In genomic region chr4:159142254-159142653, GRCh38 we compare ENCODE assay signal across 18 cellular contexts. TPM values are rescaled to one million over a fixed set of nuclear protein-coding genes. Genes with fewer than 3 reads are reported as not detected.
A peak's percentile ranks its signal among the peaks of the same experiment; 100 is the strongest.
DNase-seq lines count a peak whose midpoint lies in the region; ATAC-seq, FAIRE-seq and TF ChIP-seq lines count a peak whose summit lies in the region.
"Had no signal": no experiment of that assay in that cellular context is flagged by ENCODE, and none has a peak within 500 bp of the region (broad histone marks: within the 10 kb centered on the region; RNA-seq: fewer than 3 reads in every experiment).

No MANE protein-coding gene starts in this region.

- no peak overlapping the region for H3K27ac Mint-ChIP-seq in activated CD4-positive, alpha-beta T cell treated with anti-CD3 and anti-CD28 coated beads, Interleukin-2, amount 10 ng/mL, durations not matched to agents 7 days and 5 days

- no peak for TF ChIP-seq RAD21 in SK-N-SH (IDR thresholded peaks at IDR 0.05; ENCODE audit: low read length)

- H2AFZ ChIP-seq in SK-N-SH (ENCODE audit: low read depth) (no peak overlapping the region), PC-3 (ENCODE audit: low read length) (no peak overlapping the region)

- no peak for TF ChIP-seq POLR2A in erythroblast (IDR thresholded peaks at IDR 0.05; ENCODE audit: low read length)

- no peak overlapping the region for H3K27ac ChIP-seq in SK-N-SH (ENCODE audit: low read depth in 2 of 2, low read length in 1 of 2)
- H3K27ac ChIP-seq in PC-3 (ENCODE audit: low read length) = no peak overlapping the region
- no peak overlapping the region for H3K27ac ChIP-seq in small intestine (ENCODE audit: low read depth in 1 of 2, low read length in 1 of 2)
- H3K27ac ChIP-seq: heart right ventricle had no signal

- no peak overlapping the region for H3K4me3 Mint-ChIP-seq in activated CD4-positive, alpha-beta T cell treated with anti-CD3 and anti-CD28 coated beads, Interleukin-2, amount 10 ng/mL, durations not matched to agents 7 days and 5 days
- H3K4me3 Mint-ChIP-seq: activated T-cell treated with anti-CD3 and anti-CD28 coated beads, Interleukin-2, amount 50 U/mL, for 4 hours; naive B cell had no signal

- DNase-seq in SK-N-SH (no peak), PC-3 (peak; percentile 1), erythroblast (lab: John Stamatoyannopoulos, UW) (peak; percentile 19 to 58), small intestine (no peak)
- no peak for DNase-seq in central memory CD4-positive, alpha-beta T cell
- DNase-seq in activated CD4-positive, alpha-beta T cell treated with anti-CD3 and anti-CD28 coated beads, Interleukin-2, amount 10 ng/mL, durations not matched to agents 7 days and 5 days = no peak
- DNase-seq: activated T-cell treated with anti-CD3 and anti-CD28 coated beads, Interleukin-2, amount 50 U/mL, for 4 hours; DMS79; heart right ventricle; Kasumi-1; left cardiac atrium; naive B cell; NCI-H2029 treated with DMSO at 0.1 percent for 48 hours; stimulated activated CD8-positive, alpha-beta memory T cell treated with anti-CD3 and anti-CD28 coated beads, Interleukin-4, amount 100 ng/mL, for 48 hours; SW 1271; transverse colon had no signal

- H4K20me1 ChIP-seq in SK-N-SH (ENCODE audit: insufficient read depth) (peaks cover 69% of the 10 kb centered on the region), PC-3 (ENCODE audit: low read length) (no peaks in the 10 kb centered on the region)

- H3K4me1 Mint-ChIP-seq in activated CD4-positive, alpha-beta T cell treated with anti-CD3 and anti-CD28 coated beads, Interleukin-2, amount 10 ng/mL, durations not matched to agents 7 days and 5 days = no peaks in the 10 kb centered on the region

- H3K9me3 ChIP-seq in SK-N-SH (no peaks in the 10 kb centered on the region), PC-3 (ENCODE audit: low read length) (no peaks in the 10 kb centered on the region), small intestine (ENCODE audit: control insufficient read depth, low read depth) (no peaks in the 10 kb centered on the region)
- H3K9me3 ChIP-seq: heart right ventricle, transverse colon had no signal

- no peak for TF ChIP-seq EP300 in SK-N-SH (IDR thresholded peaks at IDR 0.05; ENCODE audit: borderline replicate concordance in 1 of 2, low read depth in 1 of 2, low read length in 1 of 2)

- WGBS in SK-N-SH (ENCODE audit: low lambda C conversion rate) = 73% methylated on average over 2 of the region's 2 CpGs
- 57 to 73% (median 61%) methylated on average over 2 of the region's 2 CpGs for WGBS in small intestine, 3 donors

- ATAC-seq in SK-N-SH treated with all-trans-retinoic acid at 6 μM for 48 hours (no peak), PC-3 (no peak), HG03520 (IDR thresholded peaks at IDR 0.05; ENCODE audit: unreplicated experiment) (no peak)
- ATAC-seq: activated T-cell treated with anti-CD3 and anti-CD28 coated beads, Interleukin-2, amount 50 U/mL, for 4 hours; heart right ventricle; left cardiac atrium had no signal

- H3K4me3 ChIP-seq in SK-N-SH (ENCODE audit: low read depth in 2 of 2, low read length in 1 of 2) (no peak overlapping the region), PC-3 (ENCODE audit: low read length) (no peak overlapping the region), small intestine (ENCODE audit: low read depth in 1 of 2, low read length in 2 of 2) (no peak overlapping the region)
- H3K4me3 ChIP-seq: heart right ventricle, transverse colon had no signal

- no peaks in the 10 kb centered on the region for H3K36me3 ChIP-seq in SK-N-SH (replicated peaks in 1 of 2; ENCODE audit: control insufficient read depth in 1 of 2, insufficient read depth in 2 of 2, low read length in 1 of 2)
- H3K36me3 ChIP-seq in PC-3 (ENCODE audit: low read depth, low read length) = no peaks in the 10 kb centered on the region
- H3K36me3 ChIP-seq in small intestine (ENCODE audit: control insufficient read depth in 2 of 2, insufficient read depth in 2 of 2, low read length in 2 of 2) = no peaks in the 10 kb centered on the region
- H3K36me3 ChIP-seq: heart right ventricle, transverse colon had no signal

- intact Hi-C loops in PC-3 (cut with micrococcal nuclease) = no loop called here

- H3K27me3 Mint-ChIP-seq in activated CD4-positive, alpha-beta T cell treated with anti-CD3 and anti-CD28 coated beads, Interleukin-2, amount 10 ng/mL, durations not matched to agents 7 days and 5 days = no peaks in the 10 kb centered on the region
- H3K27me3 Mint-ChIP-seq: naive B cell had no signal

- H3K27me3 ChIP-seq in SK-N-SH (ENCODE audit: insufficient read depth) (no peaks in the 10 kb centered on the region), PC-3 (ENCODE audit: low read length) (no peaks in the 10 kb centered on the region), small intestine (ENCODE audit: control insufficient read depth in 2 of 2, insufficient read depth in 2 of 2, low read length in 2 of 2) (no peaks in the 10 kb centered on the region)
- H3K27me3 ChIP-seq: heart right ventricle, transverse colon had no signal

- H3K4me1 ChIP-seq in SK-N-SH (ENCODE audit: control insufficient read depth in 1 of 2, insufficient read depth in 2 of 2, low read depth in 1 of 2, low read length in 1 of 2) (peaks cover 0 to 2% of the 10 kb centered on the region in 2 experiments; a peak in 2 of 4 replicates), PC-3 (ENCODE audit: insufficient read depth, low read length) (peaks cover 6% of the 10 kb centered on the region; the same call in 1 of the 2 replicates), small intestine (ENCODE audit: control insufficient read depth in 2 of 2, insufficient read depth in 1 of 2, low read depth in 1 of 2, low read length in 1 of 2) (peaks cover 0 to 4% of the 10 kb centered on the region in 2 donors)

- POLR2A ChIA-PET in SK-N-SH (lab: Yijun Ruan, JAX) = no interaction called here
- POLR2A ChIA-PET in PC-3 (lab: Charles Lee; ENCODE audit: unreplicated experiment) = no interaction called here
- POLR2A ChIA-PET in activated CD4-positive, alpha-beta T cell treated with anti-CD3 and anti-CD28 coated beads, Interleukin-2, amount 10 ng/mL, durations not matched to agents 7 days and 5 days (lab: Charles Lee) = no interaction called here

- no peaks in the 10 kb centered on the region for H3F3A ChIP-seq in SK-N-SH (replicated peaks; ENCODE audit: insufficient read depth)
- H3F3A ChIP-seq in PC-3 (ENCODE audit: low read length, unreplicated experiment) = no peaks in the 10 kb centered on the region

- no peak overlapping the region for H3K4me2 ChIP-seq in SK-N-SH
- no peak overlapping the region for H3K4me2 ChIP-seq in PC-3 (ENCODE audit: low read length)

- CTCF ChIA-PET in SK-N-SH (lab: Yijun Ruan, JAX) (interaction anchor here (1.0 to 1.5 kb wide), 2 partner anchors 10 to 291 kb away, joined by 3 read pairs; no protein-coding TSS in a partner anchor), PC-3 (lab: Charles Lee) (no interaction called here)
- CTCF ChIA-PET in activated CD4-positive, alpha-beta T cell treated with anti-CD3 and anti-CD28 coated beads, Interleukin-2, amount 10 ng/mL, durations not matched to agents 7 days and 5 days (lab: Charles Lee) = no interaction called here

- BruUV-seq in PC-3 (replicated peaks; lab: Mats Ljungman, UMichigan) = no TSS peak

- TF ChIP-seq CTCF in SK-N-SH (IDR thresholded peaks at IDR 0.05) (no peak), PC-3 (conservative IDR thresholded peaks at IDR 0.05; ENCODE audit: low read depth, low read length) (no peak)

- no peaks in the 10 kb centered on the region for H3K36me3 Mint-ChIP-seq in activated CD4-positive, alpha-beta T cell treated with anti-CD3 and anti-CD28 coated beads, Interleukin-2, amount 10 ng/mL, durations not matched to agents 7 days and 5 days (ENCODE audit: low read depth)
- H3K36me3 Mint-ChIP-seq: naive B cell had no signal

- H3K9me3 Mint-ChIP-seq in activated CD4-positive, alpha-beta T cell treated with anti-CD3 and anti-CD28 coated beads, Interleukin-2, amount 10 ng/mL, durations not matched to agents 7 days and 5 days = no peaks in the 10 kb centered on the region
- H3K9me3 Mint-ChIP-seq: activated T-cell treated with anti-CD3 and anti-CD28 coated beads, Interleukin-2, amount 50 U/mL, for 4 hours; naive B cell had no signal

- H3K79me2 ChIP-seq in SK-N-SH (ENCODE audit: insufficient read depth) (peaks cover 84% of the 10 kb centered on the region), PC-3 (ENCODE audit: low read length) (peaks cover 20% of the 10 kb centered on the region)

- peak; percentile 19 for FAIRE-seq in small intestine (lab: Jason Lieb, UNC)

- H3K9me2 ChIP-seq in SK-N-SH = no peaks in the 10 kb centered on the region
- no peaks in the 10 kb centered on the region for H3K9me2 ChIP-seq in PC-3 (replicated peaks; ENCODE audit: low read length)

- H3K9ac ChIP-seq in SK-N-SH (no peak overlapping the region), PC-3 (ENCODE audit: low read length) (no peak overlapping the region)

TF ChIP-seq in SK-N-SH, 30 proteins besides CTCF, POLR2A, EP300 and RAD21 (continues in another document):
- TF ChIP-seq JUND (IDR thresholded peaks at IDR 0.05) (no peak; the same call in 1 of the 2 replicates), MEF2A (IDR thresholded peaks at IDR 0.05; ENCODE audit: borderline replicate concordance, low read depth) (no peak), FOXM1 (IDR thresholded peaks at IDR 0.05; ENCODE audit: low read depth) (no peak)
- TF ChIP-seq, protein P1, sequence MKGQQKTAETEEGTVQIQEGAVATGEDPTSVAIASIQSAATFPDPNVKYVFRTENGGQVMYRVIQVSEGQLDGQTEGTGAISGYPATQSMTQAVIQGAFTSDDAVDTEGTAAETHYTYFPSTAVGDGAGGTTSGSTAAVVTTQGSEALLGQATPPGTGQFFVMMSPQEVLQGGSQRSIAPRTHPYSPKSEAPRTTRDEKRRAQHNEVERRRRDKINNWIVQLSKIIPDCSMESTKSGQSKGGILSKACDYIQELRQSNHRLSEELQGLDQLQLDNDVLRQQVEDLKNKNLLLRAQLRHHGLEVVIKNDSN (IDR thresholded peaks at IDR 0.05; ENCODE audit: borderline replicate concordance, low read depth) = no peak

RNA-seq across cellular contexts. Expression of gene RAPGEF2, which starts 39.4 kb away (rescaled TPM):
- polyA plus RNA-seq in SK-N-SH (2012; rRNA removed) (19.2 and 25.0 TPM in 2 replicates), small intestine (10 to 100 TPM in 2 of 3 donors, 1 to 10 TPM in 1; 7.6 to 13.5 (median 10.1) TPM)
- polyA plus RNA-seq in SK-N-SH (2012; cell fraction: cytosol; rRNA removed) = 15.8 and 19.7 TPM in 2 replicates
- polyA plus RNA-seq in SK-N-SH (2012; cell fraction: nucleus; rRNA removed) = 29.6 and 50.4 TPM in 2 replicates
- 21.2 and 21.7 TPM in 2 replicates for total RNA-seq in PC-3 (2014; rRNA removed)
- total RNA-seq in activated CD4-positive, alpha-beta T cell treated with anti-CD3 and anti-CD28 coated beads, Interleukin-2, amount 10 ng/mL, durations not matched to agents 7 days and 5 days = 10 to 100 TPM; 15.8 to 20.4 TPM

Comparison
In these comparisons a context has a peak if more than half of its experiments do, and no peak if none do; other contexts are left out.
1. DNase-seq: peak in PC-3 (single experiment) and erythroblast (2 of 2); none in SK-N-SH (single experiment), small intestine (single experiment), central memory CD4-positive, alpha-beta T cell (single experiment) and activated CD4-positive, alpha-beta T cell treated with anti-CD3 and anti-CD28 coated beads, Interleukin-2, amount 10 ng/mL, durations not matched to agents 7 days and 5 days (single experiment).